18 cellular contexts compared by ENCODE assay signal in genomic region chr4:182649698-182650477, GRCh38.
A peak's percentile ranks its signal among the peaks of the same experiment; 100 is the strongest.
DNase-seq lines count a peak whose midpoint lies in the region; ATAC-seq and TF ChIP-seq lines count a peak whose summit lies in the region.
"Had no signal": no experiment of that assay in that cellular context is flagged by ENCODE, and none has a peak within 500 bp of the region (broad histone marks: within the 10 kb centered on the region; RNA-seq: fewer than 3 reads in every experiment).

No MANE protein-coding gene starts in this region.

- H3K36me3 Mint-ChIP-seq in chondrocyte (ENCODE audit: low read depth) = peaks cover 11% of the 10 kb centered on the region
- H3K36me3 Mint-ChIP-seq in stimulated activated naive B cell treated with anti-CD40 and anti-IgM and Interleukin-4, amounts not matched to agents 10 μg/mL and 1 μg/mL and 100 μg/mL, for 72 hours = no peaks in the 10 kb centered on the region
- H3K36me3 Mint-ChIP-seq: CD4-positive, CD25-positive, alpha-beta regulatory T cell had no signal

- H3K9me3 Mint-ChIP-seq in chondrocyte (ENCODE audit: low read depth) = peaks cover 13% of the 10 kb centered on the region
- H3K9me3 Mint-ChIP-seq in stimulated activated naive B cell treated with anti-CD40 and anti-IgM and Interleukin-4, amounts not matched to agents 10 μg/mL and 1 μg/mL and 100 μg/mL, for 72 hours = peaks cover 3 to 6% of the 10 kb centered on the region in 2 donors

- intact Hi-C loops in spleen (cut with DNase I; ENCODE audit: low total_unique reads) = no loop called here

- peaks cover 0 to 16% (median 9%) of the 10 kb centered on the region in 8 donors for H3K9me3 ChIP-seq in spleen
- H3K9me3 ChIP-seq in tibial nerve = peaks cover 0 to 9% (median 0%) of the 10 kb centered on the region in 4 donors

- peaks cover 20% of the 10 kb centered on the region for H3K4me1 Mint-ChIP-seq in chondrocyte (ENCODE audit: low read depth)
- no peaks in the 10 kb centered on the region for H3K4me1 Mint-ChIP-seq in stimulated activated naive B cell treated with anti-CD40 and anti-IgM and Interleukin-4, amounts not matched to agents 10 μg/mL and 1 μg/mL and 100 μg/mL, for 72 hours
- H3K4me1 Mint-ChIP-seq: B cell; CD4-positive, CD25-positive, alpha-beta regulatory T cell had no signal

- TF ChIP-seq EP300 in tibial nerve (IDR thresholded peaks at IDR 0.05) = no peak

- H3K27me3 ChIP-seq in spleen (replicated peaks in 1 of 7) (no peaks in the 10 kb centered on the region), tibial nerve (no peaks in the 10 kb centered on the region)

- WGBS in spleen, 5 donors = 77 to 81% (median 79%) methylated on average over 8 of the region's 8 CpGs
- 89 to 94% methylated on average over 8 of the region's 8 CpGs for WGBS in tibial nerve, 2 donors

- TF ChIP-seq POLR2A in spleen (IDR thresholded peaks at IDR 0.05) (no peak), tibial nerve (IDR thresholded peaks at IDR 0.05) (no peak)

- H3K4me3 ChIP-seq in spleen (no peak overlapping the region), tibial nerve (no peak overlapping the region)
- H3K4me3 ChIP-seq: K562 had no signal

- H3K4me3 Mint-ChIP-seq in chondrocyte (ENCODE audit: unreplicated experiment) = no peak overlapping the region
- H3K4me3 Mint-ChIP-seq in stimulated activated naive B cell treated with anti-CD40 and anti-IgM and Interleukin-4, amounts not matched to agents 10 μg/mL and 1 μg/mL and 100 μg/mL, for 72 hours = no peak overlapping the region
- H3K4me3 Mint-ChIP-seq: B cell; CD4-positive, CD25-positive, alpha-beta regulatory T cell; T-helper 1 cell treated with Interleukin-12 subunit alpha and Interleukin-12 subunit beta and Interleukin-4 antibody, amounts not matched to agents 30 μg/mL and 1 μg/mL, for 36 hours had no signal

- no peaks in the 10 kb centered on the region for H3K4me1 ChIP-seq in spleen
- peaks cover 0 to 9% (median 0%) of the 10 kb centered on the region in 4 donors for H3K4me1 ChIP-seq in tibial nerve

- TF ChIP-seq CTCF in chondrocyte (IDR thresholded peaks at IDR 0.05) (no peak), spleen (IDR thresholded peaks at IDR 0.05 in 8 of 11, conservative IDR thresholded peaks at IDR 0.05 in 3 of 11) (no peak), tibial nerve (IDR thresholded peaks at IDR 0.05) (no peak)

- no peaks in the 10 kb centered on the region for H3K27me3 Mint-ChIP-seq in chondrocyte (ENCODE audit: low read depth)
- H3K27me3 Mint-ChIP-seq in stimulated activated naive B cell treated with anti-CD40 and anti-IgM and Interleukin-4, amounts not matched to agents 10 μg/mL and 1 μg/mL and 100 μg/mL, for 72 hours = peaks cover 5 to 11% of the 10 kb centered on the region in 2 donors

- no peaks in the 10 kb centered on the region for H3K36me3 ChIP-seq in spleen
- H3K36me3 ChIP-seq in tibial nerve = no peaks in the 10 kb centered on the region

- peak overlapping the region; percentile 46 for H3K27ac Mint-ChIP-seq in chondrocyte (ENCODE audit: unreplicated experiment)
- no peak overlapping the region for H3K27ac Mint-ChIP-seq in stimulated activated naive B cell treated with anti-CD40 and anti-IgM and Interleukin-4, amounts not matched to agents 10 μg/mL and 1 μg/mL and 100 μg/mL, for 72 hours
- H3K27ac Mint-ChIP-seq: B cell; CD4-positive, CD25-positive, alpha-beta regulatory T cell; T-helper 1 cell treated with Interleukin-12 subunit alpha and Interleukin-12 subunit beta and Interleukin-4 antibody, amounts not matched to agents 30 μg/mL and 1 μg/mL, for 36 hours had no signal

- DNase-seq in HCEC 1CT = peak; percentile 12
- peak; percentile 24 for DNase-seq in MV-4-11 (lab: John Stamatoyannopoulos, UW)
- DNase-seq in chondrocyte (ENCODE audit: low spot score) = no peak
- no peak for DNase-seq in stimulated activated naive B cell treated with anti-CD40 and anti-IgM and Interleukin-4, amounts not matched to agents 10 μg/mL and 1 μg/mL and 100 μg/mL, for 72 hours
- no peak for DNase-seq in DMS153 (lab: John Stamatoyannopoulos, UW)
- no peak for DNase-seq in spleen
- DNase-seq in tibial nerve (ENCODE audit: low spot score in 2 of 2) = no peak
- DNase-seq: CD4-positive, CD25-positive, alpha-beta regulatory T cell; COR-L47; DMS 273 treated with DMSO at 0.1 percent for 48 hours; GDM1; NCI-H1417 treated with DMSO at 0.1 percent for 48 hours; NCI-H1930; NCI-H345; NCI-H524 treated with DMSO at 0.1 percent for 48 hours had no signal

- H3K27ac ChIP-seq in spleen (no peak overlapping the region), tibial nerve (no peak overlapping the region)

- ATAC-seq in stimulated activated naive B cell treated with anti-CD40 and anti-IgM and Interleukin-4, amounts not matched to agents 10 μg/mL and 1 μg/mL and 100 μg/mL, for 72 hours (replicated peaks) = peak; percentile 36 to 45
- ATAC-seq: K562 had no signal

Comparison
In these comparisons a context has a peak if more than half of its experiments do, and no peak if none do; other contexts are left out.
1. DNase-seq: peak in HCEC 1CT (single experiment) and MV-4-11 (single experiment); none in chondrocyte (single experiment), stimulated activated naive B cell treated with anti-CD40 and anti-IgM and Interleukin-4, amounts not matched to agents 10 μg/mL and 1 μg/mL and 100 μg/mL, for 72 hours (single experiment), DMS153 (single experiment), spleen (single experiment) and tibial nerve (0 of 2).